In genomic region chr9:111481885-111482636, GRCh38 we compare ENCODE assay signal across 8 cellular contexts. TPM values are rescaled to one million over a fixed set of nuclear protein-coding genes. Genes with fewer than 3 reads are reported as not detected.
DNase-seq lines count a peak whose midpoint lies in the region; ATAC-seq and TF ChIP-seq lines count a peak whose summit lies in the region.

No MANE protein-coding gene starts in this region.

- peaks cover 2% of the 10 kb centered on the region for H3K4me1 ChIP-seq in thymus (ENCODE audit: control insufficient read depth, insufficient read depth, low read length)

- WGBS in thymus, result 77% methylated on average over 13 of the region's 13 CpGs

- H3K9me3 ChIP-seq in thymus (ENCODE audit: control insufficient read depth), result no peaks in the 10 kb centered on the region

- H3K4me3 ChIP-seq in kidney epithelial cell (ENCODE audit: low read depth, low read length) (peak overlapping the region; percentile 94), thymus (ENCODE audit: low read length) (peak overlapping the region; percentile 99)

- no peak for TF ChIP-seq CTCF in kidney epithelial cell (IDR thresholded peaks at IDR 0.05; ENCODE audit: insufficient read depth, low read length, poor library complexity, severe bottlenecking)

- ATAC-seq in GM21423 (IDR thresholded peaks at IDR 0.05; ENCODE audit: unreplicated experiment) (no peak), GM21737 (IDR thresholded peaks at IDR 0.05; ENCODE audit: unreplicated experiment) (no peak)

- H3K27me3 ChIP-seq in kidney epithelial cell (ENCODE audit: control insufficient read depth, insufficient read depth, low read length), result no peaks in the 10 kb centered on the region
- no peaks in the 10 kb centered on the region for H3K27me3 ChIP-seq in thymus (ENCODE audit: control insufficient read depth, insufficient read depth)

- DNase-seq in G401 (ENCODE audit: low spot score) (peak; percentile 22), NCI-H1105 treated with DMSO at 0.1 percent for 48 hours (lab: John Stamatoyannopoulos, UW) (peak; percentile 29), amniotic epithelial cell (ENCODE audit: low read depth) (peak; percentile 73), kidney epithelial cell (ENCODE audit: low read depth) (no peak)
- DNase-seq in activated CD4-positive, CD25-positive, alpha-beta regulatory T cell (lab: John Stamatoyannopoulos, UW), result no peak

- in situ Hi-C loops in G401 (cut with HindIII; ENCODE audit: low sequenced_read_pairs), result no loop called here

- no peak overlapping the region for H3K27ac ChIP-seq in thymus (ENCODE audit: low read depth)

- H3K36me3 ChIP-seq in kidney epithelial cell (ENCODE audit: control insufficient read depth, insufficient read depth, low read length), result no peaks in the 10 kb centered on the region
- no peaks in the 10 kb centered on the region for H3K36me3 ChIP-seq in thymus (ENCODE audit: control insufficient read depth, insufficient read depth)

RNA-seq across cellular contexts. Expression of gene ECPAS, which starts 2.1 kb away (rescaled TPM):
- total RNA-seq in G401 (2014; rRNA removed; shearing (Covaris generic)), result 52.1 and 55.9 TPM in 2 replicates
- total RNA-seq in kidney epithelial cell, result 67.0 and 70.2 TPM in 2 replicates
- polyA plus RNA-seq in thymus, result 21.3 TPM

RNA-seq across cellular contexts. Expression of gene ZNF483, which starts 42.9 kb away (rescaled TPM):
- 6.5 and 7.5 TPM in 2 replicates for total RNA-seq in G401 (2014; rRNA removed; shearing (Covaris generic))
- 4.2 and 5.2 TPM in 2 replicates for total RNA-seq in kidney epithelial cell
- polyA plus RNA-seq in thymus, result 1.1 TPM

Comparison
In these comparisons a context has a peak if more than half of its experiments do, and no peak if none do; other contexts are left out.
1. DNase-seq: peak in G401 (single experiment), NCI-H1105 treated with DMSO at 0.1 percent for 48 hours (single experiment) and amniotic epithelial cell (single experiment); none in kidney epithelial cell (single experiment) and activated CD4-positive, CD25-positive, alpha-beta regulatory T cell (0 of 4).